Comparison of ENCODE assay signal across 25 cellular contexts in genomic region chr13:20065516-20065915, GRCh38.
"Had no signal": no experiment of that assay in that cellular context is flagged by ENCODE, and none has a peak within 500 bp of the region (broad histone marks: within the 10 kb centered on the region; RNA-seq: fewer than 3 reads in every experiment).

No MANE protein-coding gene starts in this region.

- ATAC-seq: left cardiac atrium; left lobe of liver; lower lobe of right lung; natural killer cell; right cardiac atrium; sciatic nerve; stimulated activated naive B cell treated with anti-CD40 and anti-IgM and Interleukin-4, amounts not matched to agents 10 μg/mL and 1 μg/mL and 100 μg/mL, for 72 hours; stimulated activated naive CD8-positive, alpha-beta T cell treated with anti-CD3 and anti-CD28 coated beads, Interleukin-15, Interleukin-2, amounts not matched to agents 100 U/mL and 50 U/mL, for 24 hours; upper lobe of right lung had no signal

- H3K36me3 ChIP-seq: ovary had no signal

- H3K79me2 ChIP-seq: hepatocyte had no signal

- H2AFZ ChIP-seq: hepatocyte had no signal

- H3K4me2 ChIP-seq: hepatocyte had no signal

- H3K4me1 Mint-ChIP-seq: natural killer cell had no signal

- H3K4me3 ChIP-seq: hepatocyte, lower lobe of right lung, ovary, prostate gland, skin epidermis, stomach, testis, tibial artery, upper lobe of right lung had no signal

- H3K27ac Mint-ChIP-seq: natural killer cell; stimulated activated naive B cell treated with anti-CD40 and anti-IgM and Interleukin-4, amounts not matched to agents 10 μg/mL and 1 μg/mL and 100 μg/mL, for 72 hours had no signal

- H3K4me3 Mint-ChIP-seq: natural killer cell; stimulated activated naive B cell treated with anti-CD40 and anti-IgM and Interleukin-4, amounts not matched to agents 10 μg/mL and 1 μg/mL and 100 μg/mL, for 72 hours had no signal

- DNase-seq: kidney glomerular epithelial cell; left cardiac atrium; lower lobe of right lung; mammary epithelial cell; mesenchymal stem cell; natural killer cell; ovary; retina; right cardiac atrium; stimulated activated CD4-positive, alpha-beta T cell treated with anti-CD3 and anti-CD28 coated beads, Interleukin-12 subunit alpha, Interleukin-12 subunit beta, amount 100 ng/mL, for 4 hours; stimulated activated CD4-positive, alpha-beta T cell treated with anti-CD3 and anti-CD28 coated beads, Interleukin-15, amount 100 ng/mL, for 24 hours; stimulated activated CD4-positive, alpha-beta T cell treated with anti-CD3 and anti-CD28 coated beads, Interleukin-2, amount 100 ng/mL, for 24 hours; stimulated activated CD4-positive, alpha-beta T cell treated with anti-CD3 and anti-CD28 coated beads, Interleukin-4, amount 100 ng/mL, for 1 hour; stimulated activated naive B cell treated with anti-CD40 and anti-IgM and Interleukin-4, amounts not matched to agents 10 μg/mL and 1 μg/mL and 100 μg/mL, for 72 hours; stimulated activated naive CD8-positive, alpha-beta T cell treated with anti-CD3 and anti-CD28 coated beads, Interleukin-15, Interleukin-2, amounts not matched to agents 100 U/mL and 50 U/mL, for 24 hours; stomach; testis; tibial artery; trophoblast cell; upper lobe of right lung had no signal

- H3K27me3 Mint-ChIP-seq: stimulated activated naive B cell treated with anti-CD40 and anti-IgM and Interleukin-4, amounts not matched to agents 10 μg/mL and 1 μg/mL and 100 μg/mL, for 72 hours had no signal

- H3K27ac ChIP-seq: hepatocyte, lower lobe of right lung, ovary, prostate gland, skin epidermis, stomach, testis, tibial artery, upper lobe of right lung had no signal

- H3K27me3 ChIP-seq: hepatocyte, ovary, stomach, testis, tibial artery, upper lobe of right lung had no signal

- H3K9me3 Mint-ChIP-seq: natural killer cell; stimulated activated naive B cell treated with anti-CD40 and anti-IgM and Interleukin-4, amounts not matched to agents 10 μg/mL and 1 μg/mL and 100 μg/mL, for 72 hours had no signal

- H3K9me3 ChIP-seq: lower lobe of right lung, ovary, prostate gland, stomach, testis, tibial artery, upper lobe of right lung had no signal

- H3K4me1 ChIP-seq: lower lobe of right lung, prostate gland, stomach, testis, tibial artery, upper lobe of right lung had no signal
